In genomic region chr4:85929926-85930325, GRCh38 we compare ENCODE assay signal across 9 cellular contexts.
DNase-seq lines count a peak whose midpoint lies in the region; ATAC-seq, FAIRE-seq and TF ChIP-seq lines count a peak whose summit lies in the region.
"Had no signal": no experiment of that assay in that cellular context is flagged by ENCODE, and none has a peak within 500 bp of the region (broad histone marks: within the 10 kb centered on the region; RNA-seq: fewer than 3 reads in every experiment).

No MANE protein-coding gene starts in this region.

- no peak overlapping the region for H2BK12ac ChIP-seq in H1 (ENCODE audit: low read depth, low read length)

- H3K23ac ChIP-seq in H1 (ENCODE audit: insufficient read length) = no peak overlapping the region

- no peaks in the 10 kb centered on the region for H3K27me3 Mint-ChIP-seq in neural crest cell (ENCODE audit: low read depth)

- TF ChIP-seq POLR2A in H1 (IDR thresholded peaks at IDR 0.05; ENCODE audit: control extremely low read depth in 1 of 2, low read depth in 2 of 2, low read length in 2 of 2) = no peak
- TF ChIP-seq POLR2A in GM12892 (IDR thresholded peaks at IDR 0.05; ENCODE audit: low read depth, low read length) = no peak

- H4K91ac ChIP-seq in H1 (replicated peaks; ENCODE audit: insufficient read length, low read length) = no peak overlapping the region

- no peaks in the 10 kb centered on the region; the same call in 1 of the 2 replicates for H3K23me2 ChIP-seq in H1 (ENCODE audit: low read depth, low read length)

- H3K4me2 ChIP-seq in Karpas-422 (ENCODE audit: low read depth, low read length, poor library complexity, severe bottlenecking) = peak overlapping the region; percentile 57
- H3K4me2 ChIP-seq in H1 (ENCODE audit: insufficient read depth in 1 of 2, low read depth in 2 of 2, low read length in 2 of 2) = peak overlapping the region; percentile 55 to 60

- H2BK15ac ChIP-seq in H1 (ENCODE audit: low read length) = no peak overlapping the region

- H3K4me1 ChIP-seq in Karpas-422 (ENCODE audit: low read length) (peaks cover 86% of the 10 kb centered on the region), H1 (replicated peaks in 1 of 4; ENCODE audit: control insufficient read depth in 3 of 4, insufficient read depth in 4 of 4, low read length in 3 of 4) (peaks cover 0 to 13% (median 5%) of the 10 kb centered on the region in 4 experiments; a peak in 5 of 7 replicates)

- peak in 1 of 2 experiments; percentile 4; a peak in 1 of 4 replicates for TF ChIP-seq RAD21 in H1 (IDR thresholded peaks at IDR 0.05 in 1 of 2, conservative IDR thresholded peaks at IDR 0.05 in 1 of 2; ENCODE audit: low read depth in 2 of 2, low read length in 2 of 2)

- no peak overlapping the region for H3K56ac ChIP-seq in H1 (replicated peaks; ENCODE audit: insufficient read length, low read depth, low read length)

- peaks cover 7% of the 10 kb centered on the region for H3K79me2 ChIP-seq in Karpas-422 (ENCODE audit: low read length)
- H3K79me2 ChIP-seq in H1 (ENCODE audit: control insufficient read depth in 1 of 2, insufficient read depth in 2 of 2, low read length in 2 of 2) = no peaks in the 10 kb centered on the region

- H3K27ac ChIP-seq in Karpas-422 (ENCODE audit: low read length) (peak overlapping the region; percentile 62), H1 (ENCODE audit: low read depth, low read length) (no peak overlapping the region)
- H3K27ac ChIP-seq: tibial artery had no signal

- H3K4ac ChIP-seq in H1 (replicated peaks; ENCODE audit: insufficient read length, low read depth, low read length) = no peak overlapping the region

- H4K20me1 ChIP-seq in Karpas-422 (ENCODE audit: insufficient read depth, low read depth, low read length) = no peaks in the 10 kb centered on the region
- H4K20me1 ChIP-seq in H1 (replicated peaks in 1 of 2; ENCODE audit: control insufficient read depth in 1 of 2, insufficient read depth in 2 of 2, low read length in 2 of 2) = no peaks in the 10 kb centered on the region

- H3K27ac Mint-ChIP-seq in neural crest cell (ENCODE audit: unreplicated experiment) = peak overlapping the region; percentile 70

- H3K36me3 Mint-ChIP-seq in neural crest cell (ENCODE audit: low read depth) = no peaks in the 10 kb centered on the region

- H3K9ac ChIP-seq in Karpas-422 (ENCODE audit: low read length) (peak overlapping the region; percentile 43), H1 (replicated peaks in 1 of 4; ENCODE audit: extremely low read depth in 1 of 4, low read depth in 3 of 4, low read length in 3 of 4) (peak overlapping the region in 1 of 4 experiments; percentile 40; a peak in 1 of 7 replicates)

- no peak overlapping the region; the same call in 1 of the 2 replicates for H4K8ac ChIP-seq in H1 (ENCODE audit: extremely low read depth, insufficient read depth, low read length)

- H2AFZ ChIP-seq in Karpas-422 (ENCODE audit: low read length) (peak overlapping the region; percentile 10; the same call in 1 of the 2 replicates), H1 (ENCODE audit: low read length) (peak overlapping the region; percentile 53; the same call in 1 of the 2 replicates)

- no peak overlapping the region for H3K14ac ChIP-seq in H1 (ENCODE audit: insufficient read length)

- no peaks in the 10 kb centered on the region for H3K9me2 ChIP-seq in Karpas-422 (replicated peaks; ENCODE audit: insufficient read depth, low read length)

- no peak overlapping the region for H4K5ac ChIP-seq in H1 (ENCODE audit: insufficient read length, low read depth, low read length)

- no peak overlapping the region for H2BK5ac ChIP-seq in H1 (ENCODE audit: low read depth, low read length)

- DNase-seq in DMS153 (lab: John Stamatoyannopoulos, UW) = peak; percentile 16
- peak; percentile 53 for DNase-seq in Karpas-422
- DNase-seq in H1 (ENCODE audit: low read depth in 1 of 2, low spot score in 2 of 2) = peak in 1 of 2 experiments; percentile 64
- DNase-seq in neural crest cell (ENCODE audit: low read depth, low spot score) = no peak
- DNase-seq in GM12892 (ENCODE audit: insufficient read length) = no peak
- DNase-seq in superior temporal gyrus (ENCODE audit: extremely low spot score) = no peak
- DNase-seq in stimulated activated CD8-positive, alpha-beta memory T cell treated with anti-CD3 and anti-CD28 coated beads, Interleukin-4, amount 100 ng/mL, for 48 hours = no peak

- no peak overlapping the region for H3K18ac ChIP-seq in H1 (ENCODE audit: extremely low read depth, low read length)

- H3K27me3 ChIP-seq in Karpas-422 (ENCODE audit: low read length) (no peaks in the 10 kb centered on the region), H1 (replicated peaks in 1 of 4; ENCODE audit: control insufficient read depth in 3 of 4, extremely low read depth in 1 of 4, insufficient read depth in 3 of 4, low read length in 3 of 4) (peaks cover 0 to 1% (median 0%) of the 10 kb centered on the region in 4 experiments; a peak in 1 of 7 replicates)
- H3K27me3 ChIP-seq: tibial artery had no signal

- no peak overlapping the region for H2AK5ac ChIP-seq in H1 (ENCODE audit: low read depth, low read length)

- H2BK20ac ChIP-seq in H1 (ENCODE audit: low read length) = no peak overlapping the region

- peak overlapping the region; percentile 79 for H3K4me3 Mint-ChIP-seq in neural crest cell

- TF ChIP-seq CTCF in H1 (IDR thresholded peaks at IDR 0.05; ENCODE audit: control extremely low read depth in 1 of 3, insufficient read depth in 1 of 3, low read depth in 1 of 3, low read length in 3 of 3) = no peak
- no peak for TF ChIP-seq CTCF in neural crest cell (conservative IDR thresholded peaks at IDR 0.05)

- POLR2A ChIA-PET in H1 (lab: Charles Lee; ENCODE audit: partially characterized antibody) = interaction anchor here (0.6 to 1.2 kb wide), 2 partner anchors 9 to 99 kb away, joined by 3 to 5 read pairs; no protein-coding TSS in a partner anchor

- no peak for ATAC-seq in HG02840 (IDR thresholded peaks at IDR 0.05; ENCODE audit: low FRiP score, unreplicated experiment)

- no peaks in the 10 kb centered on the region for H3K79me1 ChIP-seq in H1 (ENCODE audit: low read depth, low read length)

- peaks cover 39% of the 10 kb centered on the region for H3K4me1 Mint-ChIP-seq in neural crest cell

- H3K4me3 ChIP-seq in Karpas-422 (ENCODE audit: low read length) (peak overlapping the region; percentile 32), H1 (ENCODE audit: extremely low read depth in 1 of 4, insufficient read depth in 2 of 4, low read depth in 3 of 4, low read length in 4 of 4) (peak overlapping the region in 1 of 4 experiments; percentile 48; a peak in 2 of 8 replicates)
- H3K4me3 ChIP-seq: tibial artery had no signal

- WGBS in H1 (ENCODE audit: extremely low coverage in 1 of 2, insufficient coverage in 1 of 2, insufficient read length in 1 of 2, insufficient replicate concordance in 2 of 2, low coverage in 1 of 2, low lambda C conversion rate in 2 of 2, missing lambda C conversion rate in 1 of 2), 2 experiments = 13% methylated on average over 9 of the region's 10 CpGs; no CpG with 5 or more reads in 1 of the 2 experiments

- H3K9me3 ChIP-seq in Karpas-422 (ENCODE audit: low read length) = no peaks in the 10 kb centered on the region
- H3K9me3 ChIP-seq in H1 (ENCODE audit: insufficient read depth in 2 of 2, low read depth in 1 of 2, low read length in 1 of 2) = no peaks in the 10 kb centered on the region
- H3K9me3 ChIP-seq: tibial artery had no signal

- FAIRE-seq in H1 (lab: Jason Lieb, UNC) (no peak), GM12892 (lab: Jason Lieb, UNC) (no peak)

- CTCF ChIA-PET in H1 (lab: Charles Lee; ENCODE audit: partially characterized antibody) = interaction anchor here (0.6 to 1.5 kb wide), 5 partner anchors 8 to 257 kb away, joined by 3 to 5 read pairs (median 3); no protein-coding TSS in a partner anchor

- no peaks in the 10 kb centered on the region for H3K9me3 Mint-ChIP-seq in neural crest cell

- TF ChIP-seq EP300 in H1 (IDR thresholded peaks at IDR 0.05; ENCODE audit: borderline replicate concordance in 1 of 2, low read depth in 2 of 2, low read length in 2 of 2) = no peak

- H3K36me3 ChIP-seq in Karpas-422 (ENCODE audit: insufficient read depth, low read length) (no peaks in the 10 kb centered on the region), H1 (ENCODE audit: control insufficient read depth in 2 of 4, insufficient read depth in 4 of 4, low read length in 3 of 4) (no peaks in the 10 kb centered on the region; a peak in 1 of 8 replicates)

- H2BK120ac ChIP-seq in H1 (replicated peaks; ENCODE audit: low read depth, low read length) = no peak overlapping the region

TF ChIP-seq in H1, 55 proteins besides CTCF, POLR2A, EP300 and RAD21:
- TF ChIP-seq ASH2L (IDR thresholded peaks at IDR 0.05; ENCODE audit: low read length) (peak; percentile 40), SIX5 (IDR thresholded peaks at IDR 0.05; ENCODE audit: low read depth, low read length) (no peak), SIRT6 (IDR thresholded peaks at IDR 0.05; ENCODE audit: low read length) (no peak), TBP (IDR thresholded peaks at IDR 0.05; ENCODE audit: low read depth, low read length) (no peak), GABPA (IDR thresholded peaks at IDR 0.05; ENCODE audit: borderline replicate concordance, insufficient read depth, low read length) (no peak), CBX8 (IDR thresholded peaks at IDR 0.05; ENCODE audit: borderline replicate concordance, low read depth, low read length) (no peak), RXRA (IDR thresholded peaks at IDR 0.05; ENCODE audit: insufficient read depth, low read depth, low read length) (no peak)

Comparison
In these comparisons a context has a peak if more than half of its experiments do, and no peak if none do; other contexts are left out.
1. DNase-seq: peak in DMS153 (single experiment) and Karpas-422 (single experiment); none in neural crest cell (single experiment), GM12892 (single experiment), superior temporal gyrus (single experiment) and stimulated activated CD8-positive, alpha-beta memory T cell treated with anti-CD3 and anti-CD28 coated beads, Interleukin-4, amount 100 ng/mL, for 48 hours (single experiment).